10 cellular contexts compared by ENCODE assay signal in the genomic region with DNA sequence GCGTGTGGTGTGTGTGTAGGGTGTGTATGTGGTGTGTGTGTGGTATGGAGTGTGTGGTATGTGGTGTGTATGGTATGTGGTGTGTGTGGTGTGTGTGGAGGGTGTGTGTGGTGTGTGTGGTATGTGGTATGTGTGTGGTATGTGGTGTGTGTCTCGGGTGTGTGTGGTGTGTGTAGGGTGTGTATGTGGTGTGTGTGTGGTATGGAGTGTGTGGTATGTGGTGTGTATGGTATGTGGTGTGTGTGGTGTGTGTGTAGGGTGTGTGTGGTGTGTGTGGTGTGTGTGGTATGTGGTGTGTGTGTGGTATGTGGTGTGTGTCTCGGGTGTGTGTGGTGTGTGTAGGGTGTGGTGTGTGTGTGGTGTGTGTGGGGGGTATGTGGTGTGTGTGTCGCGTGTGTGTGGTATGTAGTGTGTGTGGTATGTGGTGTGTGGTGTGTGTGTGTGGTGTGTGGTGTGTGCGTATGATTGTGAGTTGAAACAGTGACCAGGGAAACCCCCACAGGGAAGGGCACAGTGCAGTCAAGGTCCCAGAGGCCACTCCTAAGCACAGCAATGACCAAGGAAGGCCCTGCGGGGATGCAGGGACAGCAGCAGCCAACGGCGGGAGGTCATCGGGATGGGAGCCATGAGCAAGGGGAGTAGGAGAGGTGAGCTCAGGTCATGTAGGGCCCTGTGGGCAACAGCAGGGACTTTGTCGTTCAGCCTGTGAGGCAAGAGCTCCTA. TPM values are rescaled to one million over a fixed set of nuclear protein-coding genes. Genes with fewer than 3 reads are reported as not detected.
A peak's percentile ranks its signal among the peaks of the same experiment; 100 is the strongest.
DNase-seq lines count a peak whose midpoint lies in the region; ATAC-seq and TF ChIP-seq lines count a peak whose summit lies in the region.
"Had no signal": no experiment of that assay in that cellular context is flagged by ENCODE, and none has a peak within 500 bp of the region (broad histone marks: within the 10 kb centered on the region; RNA-seq: fewer than 3 reads in every experiment).

No MANE protein-coding gene starts in this region.

- no peaks in the 10 kb centered on the region for H3K27me3 Mint-ChIP-seq in glutamatergic neuron (ENCODE audit: unreplicated experiment)

- peak; percentile 51 for DNase-seq in Caki2 (ENCODE audit: low read depth)
- peak; percentile 38 for DNase-seq in GM12865 (ENCODE audit: low read depth)
- no peak for DNase-seq in RWPE1 (ENCODE audit: low spot score)
- DNase-seq in glutamatergic neuron, result peak; percentile 52
- DNase-seq in 8988T, result no peak
- no peak for DNase-seq in effector memory CD4-positive, alpha-beta T cell
- DNase-seq: NCI-H345 had no signal

- no peak overlapping the region for H3K27ac Mint-ChIP-seq in glutamatergic neuron (ENCODE audit: unreplicated experiment)

- no peaks in the 10 kb centered on the region for H3K4me1 Mint-ChIP-seq in glutamatergic neuron (ENCODE audit: low read depth, unreplicated experiment)

- no peak for ATAC-seq in HG03520 (IDR thresholded peaks at IDR 0.05; ENCODE audit: unreplicated experiment)

- H3K9me3 Mint-ChIP-seq in glutamatergic neuron (ENCODE audit: unreplicated experiment), result peaks cover 3% of the 10 kb centered on the region

- no peak overlapping the region for H3K4me3 ChIP-seq in GM12865 (ENCODE audit: low read depth, low read length)
- no peak overlapping the region for H3K4me3 ChIP-seq in effector memory CD4-positive, alpha-beta T cell (ENCODE audit: insufficient read depth, low read depth, low read length, poor library complexity, severe bottlenecking)
- H3K4me3 ChIP-seq: ascending aorta had no signal

- H3K4me1 ChIP-seq in effector memory CD4-positive, alpha-beta T cell (ENCODE audit: control insufficient read depth, insufficient read depth, low read length, poor library complexity, severe bottlenecking), result peaks cover 12% of the 10 kb centered on the region

- H3K27ac ChIP-seq in RWPE1, result peak overlapping the region; percentile 92
- no peak overlapping the region for H3K27ac ChIP-seq in effector memory CD4-positive, alpha-beta T cell (ENCODE audit: insufficient read depth, low read length, poor library complexity, severe bottlenecking)
- H3K27ac ChIP-seq: ascending aorta, epithelial cell of prostate had no signal

- no peaks in the 10 kb centered on the region for H3K36me3 Mint-ChIP-seq in glutamatergic neuron (ENCODE audit: unreplicated experiment)

- no peak overlapping the region for H3K4me3 Mint-ChIP-seq in glutamatergic neuron (ENCODE audit: unreplicated experiment)

- POLR2A ChIA-PET in RWPE1 (lab: Yijun Ruan, JAX; ENCODE audit: low non-redundant PET), result no interaction called here

- no peaks in the 10 kb centered on the region for H3K9me3 ChIP-seq in effector memory CD4-positive, alpha-beta T cell (ENCODE audit: control insufficient read depth, low read length)
- H3K9me3 ChIP-seq: ascending aorta had no signal

- no peak for TF ChIP-seq CTCF in GM12865 (IDR thresholded peaks at IDR 0.05; ENCODE audit: insufficient read depth, low read depth, low read length, missing control alignments)
- no peak for TF ChIP-seq CTCF in RWPE1 (conservative IDR thresholded peaks at IDR 0.05; ENCODE audit: low read depth)
- TF ChIP-seq CTCF in glutamatergic neuron (IDR thresholded peaks at IDR 0.05; ENCODE audit: partially characterized antibody, unreplicated experiment), result no peak

- no peaks in the 10 kb centered on the region for H3K36me3 ChIP-seq in effector memory CD4-positive, alpha-beta T cell (ENCODE audit: control insufficient read depth, insufficient read depth, low read length)
- H3K36me3 ChIP-seq: ascending aorta had no signal

- no peaks in the 10 kb centered on the region for H3K27me3 ChIP-seq in effector memory CD4-positive, alpha-beta T cell (replicated peaks; ENCODE audit: control insufficient read depth, insufficient read depth, low read length, poor library complexity, severe bottlenecking)
- H3K27me3 ChIP-seq: ascending aorta had no signal

- CTCF ChIA-PET in RWPE1 (lab: Yijun Ruan, JAX), result interaction anchor here (1.7 kb wide), 1 partner anchor 38 kb away, joined by 6 read pairs; no protein-coding TSS in a partner anchor

- in situ Hi-C loops in Caki2 (cut with HindIII; ENCODE audit: low pct_unique_long_range_greater_than_20kb, low sequenced_read_pairs), result no loop called here

RNA-seq across cellular contexts. Expression of gene PPP6R2, which starts 2.8 kb away (rescaled TPM):
- 51.5 and 72.7 TPM in 2 replicates for total RNA-seq in Caki2 (2014; rRNA removed; shearing (Covaris generic); ENCODE audit: low replicate concordance)
- total RNA-seq in glutamatergic neuron (ENCODE audit: unreplicated experiment), result 122 TPM

RNA-seq across cellular contexts. Expression of gene DENND6B, which starts 13.5 kb away (rescaled TPM):
- 7.8 and 24.4 TPM in 2 replicates for total RNA-seq in Caki2 (2014; rRNA removed; shearing (Covaris generic); ENCODE audit: low replicate concordance)
- total RNA-seq in glutamatergic neuron (ENCODE audit: unreplicated experiment), result 32.1 TPM

RNA-seq across cellular contexts. Expression of gene PLXNB2, which starts 32.9 kb away (rescaled TPM):
- 300 and 353 TPM in 2 replicates for total RNA-seq in Caki2 (2014; rRNA removed; shearing (Covaris generic); ENCODE audit: low replicate concordance)
- 95.2 TPM for total RNA-seq in glutamatergic neuron (ENCODE audit: unreplicated experiment)

Comparison
In these comparisons a context has a peak if more than half of its experiments do, and no peak if none do; other contexts are left out.
1. DNase-seq: peak in Caki2 (single experiment), GM12865 (single experiment) and glutamatergic neuron (single experiment); none in RWPE1 (single experiment), 8988T (single experiment) and effector memory CD4-positive, alpha-beta T cell (0 of 3).